Comparison of ENCODE assay signal across 9 cellular contexts in the genomic region with DNA sequence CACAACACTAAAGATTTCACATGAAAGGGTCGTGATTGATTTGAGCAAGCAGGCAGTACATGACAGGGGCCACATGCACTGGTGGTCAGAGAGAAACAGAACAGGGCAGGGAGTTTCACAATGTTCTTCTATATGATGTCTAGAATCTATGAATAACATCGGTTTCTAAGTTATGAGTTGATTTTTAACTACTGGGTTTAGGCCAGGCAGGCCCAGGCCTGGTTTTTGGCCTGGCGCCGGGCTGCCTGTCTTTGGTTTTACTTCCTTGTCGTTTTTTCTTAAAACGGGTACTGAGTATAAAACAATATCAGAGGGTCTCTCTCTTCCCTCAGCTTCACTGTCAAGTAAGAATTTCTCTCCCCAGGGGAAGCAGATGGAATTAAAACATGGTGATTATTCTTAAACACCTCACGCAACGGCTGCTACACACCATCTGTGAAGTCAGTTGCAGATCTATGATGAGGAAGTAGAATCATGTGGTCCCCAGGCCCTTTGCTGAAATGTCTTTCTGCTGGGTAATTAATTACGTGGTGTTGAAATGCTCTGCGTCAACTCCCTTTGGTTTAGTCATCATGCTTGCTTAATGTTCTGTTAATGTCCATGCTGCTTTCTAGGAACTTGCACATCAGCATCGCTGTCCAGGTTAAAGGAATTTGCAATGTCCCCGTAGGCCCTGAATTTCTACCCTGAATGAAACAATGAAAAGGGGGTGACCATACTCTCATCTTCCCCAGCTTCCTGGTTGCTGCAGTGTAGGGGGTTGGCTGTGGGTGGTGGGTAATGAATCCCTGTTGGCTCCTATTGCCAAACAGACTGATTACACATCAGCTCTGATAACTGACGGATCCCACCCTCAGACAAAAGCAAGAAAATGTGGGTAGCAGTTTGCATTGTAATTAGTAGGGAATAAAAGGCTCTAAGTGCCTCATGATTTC.
A peak's percentile ranks its signal among the peaks of the same experiment; 100 is the strongest.
DNase-seq lines count a peak whose midpoint lies in the region; ATAC-seq and TF ChIP-seq lines count a peak whose summit lies in the region.
"Had no signal": no experiment of that assay in that cellular context is flagged by ENCODE, and none has a peak within 500 bp of the region (broad histone marks: within the 10 kb centered on the region; RNA-seq: fewer than 3 reads in every experiment).

No MANE protein-coding gene starts in this region.

- ATAC-seq in HG03175 (IDR thresholded peaks at IDR 0.05; ENCODE audit: unreplicated experiment), result peak; percentile 83
- peak; percentile 82 to 98 for ATAC-seq in left cardiac atrium
- ATAC-seq in GM21367 (IDR thresholded peaks at IDR 0.05; ENCODE audit: unreplicated experiment), result no peak

- TF ChIP-seq CTCF in GM13977 (IDR thresholded peaks at IDR 0.05; ENCODE audit: extremely low read depth, insufficient read depth, missing control alignments), result no peak
- no peak for TF ChIP-seq CTCF in RWPE1 (conservative IDR thresholded peaks at IDR 0.05; ENCODE audit: low read depth)
- no peak for TF ChIP-seq CTCF in testis (IDR thresholded peaks at IDR 0.05)

- no peaks in the 10 kb centered on the region for H3K4me1 ChIP-seq in testis

- DNase-seq in GM13977 (ENCODE audit: low spot score) (peak; percentile 33), RWPE1 (ENCODE audit: low spot score) (peak; percentile 91), left cardiac atrium (no peak), testis (peak; percentile 34), mesenteric fat pad (ENCODE audit: low spot score) (no peak), NCI-H128 (lab: John Stamatoyannopoulos, UW; ENCODE audit: unreplicated experiment) (no peak)

- H3K4me3 ChIP-seq in testis, result no peak overlapping the region
- H3K4me3 ChIP-seq: SK-N-MC had no signal

- H3K9me3 ChIP-seq in testis, result no peaks in the 10 kb centered on the region

- POLR2A ChIA-PET in RWPE1 (lab: Yijun Ruan, JAX; ENCODE audit: low non-redundant PET), result no interaction called here

- in situ Hi-C loops in GM13977 (cut with MboI; ENCODE audit: low pct_unique_long_range_greater_than_20kb, low sequenced_read_pairs, unreplicated experiment), result no loop called here

- CTCF ChIA-PET in RWPE1 (lab: Yijun Ruan, JAX), result interaction anchor here (0.6 kb wide), 1 partner anchor 69 kb away, joined by 4 read pairs; no protein-coding TSS in a partner anchor

- TF ChIP-seq POLR2A in testis (IDR thresholded peaks at IDR 0.05), result no peak

- intact Hi-C loops in left cardiac atrium (cut with DNase I) (no loop called here), testis (cut with DNase I; ENCODE audit: low total_unique reads) (no loop called here)

- H3K36me3 ChIP-seq in testis (ENCODE audit: low read depth, missing control alignments), result no peaks in the 10 kb centered on the region

- WGBS in testis, 2 donors, result 74 to 76% methylated on average over 13 of the region's 13 CpGs

- H3K27me3 ChIP-seq in testis, result no peaks in the 10 kb centered on the region

- H3K27ac ChIP-seq in RWPE1 (peak overlapping the region; percentile 91), testis (no peak overlapping the region)
- H3K27ac ChIP-seq: SK-N-MC had no signal

Comparison
In these comparisons a context has a peak if more than half of its experiments do, and no peak if none do; other contexts are left out.
1. DNase-seq: peak in GM13977 (single experiment), RWPE1 (single experiment) and testis (single experiment); none in left cardiac atrium (single experiment), mesenteric fat pad (single experiment) and NCI-H128 (single experiment).